Comparison of ENCODE assay signal across 8 cellular contexts in the genomic region with DNA sequence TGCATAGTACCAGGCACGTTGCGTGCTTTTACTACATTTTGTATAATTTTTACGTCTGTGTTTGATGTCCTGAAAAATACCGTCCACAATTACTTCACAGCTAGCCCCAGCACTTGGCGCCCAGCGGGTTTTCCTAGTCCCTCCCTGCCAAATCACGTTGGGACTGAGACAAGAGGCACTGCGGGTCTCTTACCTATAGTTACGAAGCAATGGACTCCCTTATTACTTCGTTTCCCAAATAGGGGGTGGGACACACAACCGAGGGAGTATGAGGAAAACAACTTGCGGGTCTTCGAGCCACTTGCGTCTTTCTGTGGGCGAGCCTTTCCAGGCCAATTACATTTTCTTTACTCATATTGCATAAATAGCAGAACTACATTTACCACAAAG. TPM values are rescaled to one million over a fixed set of nuclear protein-coding genes. Genes with fewer than 3 reads are reported as not detected.
DNase-seq lines count a peak whose midpoint lies in the region; ATAC-seq and TF ChIP-seq lines count a peak whose summit lies in the region.

No MANE protein-coding gene starts in this region.

- peak overlapping the region; percentile 94 for H3K27ac ChIP-seq in WERI-Rb-1
- H3K27ac ChIP-seq in ovary, result peak overlapping the region; percentile 70 to 89

- no peaks in the 10 kb centered on the region for H3K4me1 ChIP-seq in ovary (ENCODE audit: insufficient read depth)

- H3K4me3 ChIP-seq in WERI-Rb-1 (ENCODE audit: low read depth, low read length) (peak overlapping the region; percentile 58), fibroblast of mammary gland (ENCODE audit: control insufficient read depth, low read depth, low read length) (peak overlapping the region; percentile 73), ovary (peak overlapping the region; percentile 74)

- H3K36me3 ChIP-seq in WERI-Rb-1 (peaks cover 27% of the 10 kb centered on the region), ovary (no peaks in the 10 kb centered on the region)

- H3K9me3 ChIP-seq in WERI-Rb-1 (ENCODE audit: severe bottlenecking) (no peaks in the 10 kb centered on the region), ovary (no peaks in the 10 kb centered on the region)

- TF ChIP-seq CTCF in WERI-Rb-1 (IDR thresholded peaks at IDR 0.05; ENCODE audit: low read depth, low read length) (no peak), fibroblast of mammary gland (conservative IDR thresholded peaks at IDR 0.05; ENCODE audit: control insufficient read depth, insufficient read depth, low read depth, low read length) (no peak), ovary (IDR thresholded peaks at IDR 0.05) (no peak)

- DNase-seq in Right ventricle myocardium inferior (ENCODE audit: missing footprints), result no peak
- no peak for DNase-seq in cardiac septum (ENCODE audit: low spot score)
- peak; percentile 45 for DNase-seq in WERI-Rb-1
- DNase-seq in fibroblast of mammary gland (ENCODE audit: low read depth), result no peak
- peak in 3 of 5 donors; percentile 20 to 44 (median 33) for DNase-seq in ovary
- DNase-seq in NOMO-1 (lab: John Stamatoyannopoulos, UW; ENCODE audit: unreplicated experiment in 2 of 2), result no peak
- DNase-seq in mucosa of gallbladder (ENCODE audit: low spot score), result no peak

- ATAC-seq in Right ventricle myocardium inferior, result peak; percentile 19
- ATAC-seq in GM18858 (IDR thresholded peaks at IDR 0.05; ENCODE audit: unreplicated experiment), result no peak

- intact Hi-C loops in Right ventricle myocardium inferior (cut with DNase I), result loop anchor here (5.0 kb wide), 1 partner anchor 585 kb away; a partner anchor contains a TSS
- intact Hi-C loops in cardiac septum (cut with DNase I), result loop anchor here (5.0 kb wide), 1 partner anchor 445 kb away; a partner anchor contains a TSS
- intact Hi-C loops in ovary (cut with DNase I), result no loop called here

- no peaks in the 10 kb centered on the region for H3K27me3 ChIP-seq in WERI-Rb-1 (ENCODE audit: insufficient read depth, low read depth, severe bottlenecking)
- H3K27me3 ChIP-seq in ovary, result no peaks in the 10 kb centered on the region

- no peak for TF ChIP-seq EP300 in ovary (IDR thresholded peaks at IDR 0.05)

- no peak for TF ChIP-seq POLR2A in ovary (IDR thresholded peaks at IDR 0.05)

- 1 to 2% (median 2%) methylated on average over 14 to 15 of the region's 15 CpGs for WGBS in ovary, 3 donors

RNA-seq across cellular contexts. Expression of a gene that starts 0.6 kb away (rescaled TPM):
- total RNA-seq in Right ventricle myocardium inferior (37.0 TPM), cardiac septum (22.0 TPM), ovary (10 to 100 TPM; 14.5 to 54.0 (median 32.6) TPM), mucosa of gallbladder (18.2 TPM)
- polyA plus RNA-seq in ovary, result 10 to 100 TPM; 23.4 to 24.9 TPM

Comparison
In these comparisons a context has a peak if more than half of its experiments do, and no peak if none do; other contexts are left out.
1. DNase-seq: peak in WERI-Rb-1 (single experiment) and ovary (3 of 5); none in Right ventricle myocardium inferior (single experiment), cardiac septum (single experiment), fibroblast of mammary gland (single experiment), NOMO-1 (0 of 2) and mucosa of gallbladder (single experiment).
2. intact Hi-C loops: an anchor here in Right ventricle myocardium inferior (5.0 kb wide) and cardiac septum (5.0 kb wide); none called in ovary.
3. Peak in every context shown above with its lines, with median percentiles within 50 percentile points of each other: H3K4me3 ChIP-seq.